Comparison of ENCODE assay signal across 1 cellular context in genomic region chr7:130668258-130669050, GRCh38.
TF ChIP-seq lines count a peak whose summit lies in the region.

Gene COPG2, minus strand, starts transcription at chr7:130668748. Its CDS starts 80 bp downstream, at chr7:130668668.

TF ChIP-seq in HCT116, 20 proteins besides CTCF, POLR2A, EP300 and RAD21 (continued from another document):
- TF ChIP-seq, protein P1, sequence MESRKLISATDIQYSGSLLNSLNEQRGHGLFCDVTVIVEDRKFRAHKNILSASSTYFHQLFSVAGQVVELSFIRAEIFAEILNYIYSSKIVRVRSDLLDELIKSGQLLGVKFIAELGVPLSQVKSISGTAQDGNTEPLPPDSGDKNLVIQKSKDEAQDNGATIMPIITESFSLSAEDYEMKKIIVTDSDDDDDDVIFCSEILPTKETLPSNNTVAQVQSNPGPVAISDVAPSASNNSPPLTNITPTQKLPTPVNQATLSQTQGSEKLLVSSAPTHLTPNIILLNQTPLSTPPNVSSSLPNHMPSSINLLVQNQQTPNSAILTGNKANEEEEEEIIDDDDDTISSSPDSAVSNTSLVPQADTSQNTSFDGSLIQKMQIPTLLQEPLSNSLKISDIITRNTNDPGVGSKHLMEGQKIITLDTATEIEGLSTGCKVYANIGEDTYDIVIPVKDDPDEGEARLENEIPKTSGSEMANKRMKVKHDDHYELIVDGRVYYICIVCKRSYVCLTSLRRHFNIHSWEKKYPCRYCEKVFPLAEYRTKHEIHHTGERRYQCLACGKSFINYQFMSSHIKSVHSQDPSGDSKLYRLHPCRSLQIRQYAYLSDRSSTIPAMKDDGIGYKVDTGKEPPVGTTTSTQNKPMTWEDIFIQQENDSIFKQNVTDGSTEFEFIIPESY (IDR thresholded peaks at IDR 0.05; ENCODE audit: extremely low read depth, insufficient replicate concordance, low read length): no peak
- TF ChIP-seq JUND (IDR thresholded peaks at IDR 0.05) (no peak), SP1 (IDR thresholded peaks at IDR 0.05; ENCODE audit: low read depth) (peak; percentile 79), SRF (IDR thresholded peaks at IDR 0.05; ENCODE audit: low read depth) (no peak), EZH2 (IDR thresholded peaks at IDR 0.05) (no peak), SIN3A (IDR thresholded peaks at IDR 0.05; ENCODE audit: low read depth) (peak; percentile 54; the same call in 1 of the 2 replicates)
